8 cellular contexts compared by ENCODE assay signal in the genomic region with DNA sequence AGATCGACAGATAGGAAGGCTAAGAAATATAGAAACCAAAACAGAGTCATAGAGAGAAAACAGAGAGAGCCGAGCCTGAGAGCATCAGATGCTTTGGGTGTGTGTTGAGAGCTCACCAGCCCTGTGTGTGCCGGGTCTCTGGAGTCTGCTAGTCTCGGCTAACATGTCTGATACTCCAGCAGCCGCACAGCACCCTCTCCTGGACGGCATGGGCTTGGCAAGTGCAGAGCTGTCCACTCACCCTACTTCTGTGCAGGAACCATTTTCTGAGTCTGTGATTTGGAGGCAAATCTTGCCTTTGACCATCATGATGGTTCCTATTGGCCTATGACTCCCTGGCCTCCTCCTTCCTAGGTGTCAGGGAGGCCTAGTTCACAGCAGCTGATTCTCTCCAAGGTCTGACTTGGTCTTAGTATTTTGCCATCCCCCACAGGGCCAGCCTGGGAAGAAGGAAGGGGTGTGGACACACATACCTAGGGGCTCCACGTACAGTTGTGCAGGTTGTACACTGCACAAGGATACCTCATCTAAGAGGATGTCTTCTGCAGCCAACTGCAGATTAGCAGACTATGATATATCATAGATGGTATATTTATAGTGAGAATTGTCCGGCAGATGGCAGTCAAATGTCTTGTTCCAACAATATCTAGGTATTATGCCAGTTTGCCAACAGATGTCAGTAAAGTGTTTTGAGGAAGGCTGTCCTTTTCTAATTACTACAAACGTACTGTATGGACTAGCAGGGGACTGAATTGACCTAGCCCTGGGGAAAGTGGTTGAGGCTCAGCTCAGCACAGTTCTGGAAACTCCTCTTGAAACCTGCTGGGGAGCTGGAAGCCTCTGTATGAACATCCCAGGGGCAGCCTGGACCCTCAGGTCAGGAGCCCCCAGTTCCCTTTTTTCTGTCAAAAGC. TPM values are rescaled to one million over a fixed set of nuclear protein-coding genes. Genes with fewer than 3 reads are reported as not detected.
A peak's percentile ranks its signal among the peaks of the same experiment; 100 is the strongest.
DNase-seq lines count a peak whose midpoint lies in the region; ATAC-seq, FAIRE-seq and TF ChIP-seq lines count a peak whose summit lies in the region.

No MANE protein-coding gene starts in this region.

- peak overlapping the region; percentile 82 for H2AFZ ChIP-seq in keratinocyte (ENCODE audit: control insufficient read depth, low read length)

- H3K9ac ChIP-seq in keratinocyte (ENCODE audit: control insufficient read depth, extremely low read depth, insufficient read depth, low read length): peak overlapping the region; percentile 19

- H3K4me1 ChIP-seq in keratinocyte (ENCODE audit: control insufficient read depth, extremely low read depth, insufficient read depth, low read length): peaks cover 23% of the 10 kb centered on the region

- no peaks in the 10 kb centered on the region for H3K79me2 ChIP-seq in keratinocyte (ENCODE audit: control insufficient read depth, insufficient read depth, low read length)

- DNase-seq in AG09309 (ENCODE audit: low read depth) (peak; percentile 63), NCI-H2227 (lab: John Stamatoyannopoulos, UW; ENCODE audit: unreplicated experiment) (peak; percentile 91), T47D (ENCODE audit: low read depth in 1 of 2, low spot score in 1 of 2) (peak; percentile 67 to 90), keratinocyte (ENCODE audit: low read depth, low spot score) (no peak)
- DNase-seq in stimulated activated CD4-positive, alpha-beta T cell treated with anti-CD3 and anti-CD28 coated beads, Interleukin-15, amount 100 ng/mL, for 24 hours: peak; percentile 94

- H3K27me3 ChIP-seq in keratinocyte (ENCODE audit: control insufficient read depth, extremely low read depth, insufficient read depth, low read length): peaks cover 11% of the 10 kb centered on the region

- peak; percentile 70 for FAIRE-seq in keratinocyte (lab: Jason Lieb, UNC)

- H4K20me1 ChIP-seq in keratinocyte (ENCODE audit: control insufficient read depth, extremely low read depth, insufficient read depth, low read length): no peaks in the 10 kb centered on the region

- peak overlapping the region; percentile 46 for H3K4me2 ChIP-seq in keratinocyte (ENCODE audit: control insufficient read depth, extremely low read depth, insufficient read depth, low read depth, low read length)

- H3K4me3 ChIP-seq in AG09309 (ENCODE audit: control insufficient read depth, low read depth, low read length) (no peak overlapping the region), keratinocyte (ENCODE audit: control insufficient read depth in 2 of 3, extremely low read depth in 1 of 3, insufficient read depth in 2 of 3, low read depth in 1 of 3, low read length in 3 of 3) (no peak overlapping the region)

- TF ChIP-seq CTCF in AG09309 (IDR thresholded peaks at IDR 0.05; ENCODE audit: control insufficient read depth, insufficient read depth, low read depth, low read length, missing control alignments) (peak; percentile 95), VCaP (conservative IDR thresholded peaks at IDR 0.05) (peak; percentile 89), keratinocyte (optimal IDR thresholded peaks at IDR 0.05 in 1 of 3, IDR thresholded peaks at IDR 0.05 in 1 of 3, conservative IDR thresholded peaks at IDR 0.05 in 1 of 3; ENCODE audit: extremely low read depth in 1 of 3, insufficient read depth in 2 of 3, low read length in 3 of 3) (peak in 2 of 3 experiments; percentile 95 to 98)

- ATAC-seq in GM19023 (IDR thresholded peaks at IDR 0.05; ENCODE audit: unreplicated experiment) (peak; percentile 91), HG03175 (IDR thresholded peaks at IDR 0.05; ENCODE audit: unreplicated experiment) (peak; percentile 92)

- peak overlapping the region; percentile 88 for H3K27ac ChIP-seq in VCaP
- no peak overlapping the region for H3K27ac ChIP-seq in keratinocyte (ENCODE audit: control insufficient read depth, insufficient read depth, low read length)

- dilution Hi-C loops in keratinocyte (cut with MboI; ENCODE audit: extremely low pct_ligation_motif_present, low sequenced_read_pairs): no loop called here

- H3K9me3 ChIP-seq in keratinocyte (ENCODE audit: control insufficient read depth, low read depth, low read length): no peaks in the 10 kb centered on the region

- no peaks in the 10 kb centered on the region for H3K36me3 ChIP-seq in keratinocyte (ENCODE audit: control insufficient read depth in 2 of 2, extremely low read depth in 1 of 2, insufficient read depth in 2 of 2, low read length in 2 of 2)

- in situ Hi-C loops in T47D (cut with HindIII; ENCODE audit: low pct_unique_long_range_greater_than_20kb, low sequenced_read_pairs): no loop called here

- no peaks in the 10 kb centered on the region for H3K9me1 ChIP-seq in keratinocyte (ENCODE audit: control insufficient read depth, extremely low read depth, insufficient read depth, low read length)

RNA-seq across cellular contexts. Expression of a gene that starts 13.0 kb away (rescaled TPM):
- polyA plus RNA-seq in keratinocyte: 0.03 to 0.13 TPM (median 0.08 TPM) in 3 replicates
- 0.09 TPM for polyA plus RNA-seq in keratinocyte (2011; ENCODE audit: low read depth)
- 0.04 and 0.08 TPM in 2 replicates for polyA plus RNA-seq in keratinocyte (2011; cell fraction: cytosol; rRNA removed)
- polyA plus RNA-seq in keratinocyte (2011; cell fraction: nucleus; rRNA removed): 0.09 and 0.23 TPM in 2 replicates
- polyA plus RNA-seq in keratinocyte (2012; ENCODE audit: low replicate concordance): 0.66 TPM in 1 of 2 replicates, not detected in the other
- polyA minus RNA-seq in keratinocyte: 0.03 to 0.40 TPM (median 0.13 TPM) in 3 replicates
- not detected for polyA minus RNA-seq in keratinocyte (2011; cell fraction: cytosol; rRNA and poly(A)+ RNA removed)
- 0.16 and 0.32 TPM in 2 replicates for polyA minus RNA-seq in keratinocyte (2011; cell fraction: nucleus; rRNA and poly(A)+ RNA removed)

RNA-seq across cellular contexts. Expression of a gene that starts 32.4 kb away (rescaled TPM):
- 72.9 to 90.3 TPM (median 88.8 TPM) in 3 replicates for polyA plus RNA-seq in keratinocyte
- 23.7 TPM for polyA plus RNA-seq in keratinocyte (2011; ENCODE audit: low read depth)
- polyA plus RNA-seq in keratinocyte (2011; cell fraction: cytosol; rRNA removed): 88.9 and 119 TPM in 2 replicates
- 76.4 and 84.0 TPM in 2 replicates for polyA plus RNA-seq in keratinocyte (2011; cell fraction: nucleus; rRNA removed)
- 123 and 127 TPM in 2 replicates for polyA plus RNA-seq in keratinocyte (2012; ENCODE audit: low replicate concordance)
- polyA minus RNA-seq in keratinocyte: 80.7 to 152 TPM (median 82.5 TPM) in 3 replicates
- 74.4 TPM for polyA minus RNA-seq in keratinocyte (2011; cell fraction: cytosol; rRNA and poly(A)+ RNA removed)
- polyA minus RNA-seq in keratinocyte (2011; cell fraction: nucleus; rRNA and poly(A)+ RNA removed): 29.5 and 33.4 TPM in 2 replicates
